Comparison of ENCODE assay signal across 2 cellular contexts in genomic region chr2:69742170-69742952, GRCh38.
TF ChIP-seq lines count a peak whose summit lies in the region.

No MANE protein-coding gene starts in this region.

TF ChIP-seq in HCT116, 20 proteins besides CTCF, POLR2A, EP300 and RAD21:
- no peak for TF ChIP-seq SIN3A (IDR thresholded peaks at IDR 0.05; ENCODE audit: low read depth)
- TF ChIP-seq, protein P1, sequence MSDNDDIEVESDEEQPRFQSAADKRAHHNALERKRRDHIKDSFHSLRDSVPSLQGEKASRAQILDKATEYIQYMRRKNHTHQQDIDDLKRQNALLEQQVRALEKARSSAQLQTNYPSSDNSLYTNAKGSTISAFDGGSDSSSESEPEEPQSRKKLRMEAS (IDR thresholded peaks at IDR 0.05), result peak; percentile 8; the same call in 1 of the 2 replicates

TF ChIP-seq in H1, 55 proteins besides CTCF, POLR2A, EP300 and RAD21:
- TF ChIP-seq SUZ12 (IDR thresholded peaks at IDR 0.05; ENCODE audit: low read length) (0 out of 2 replicates have a peak, but pooled peaks have one; percentile 14), KDM4A (IDR thresholded peaks at IDR 0.05; ENCODE audit: low read depth, low read length, severe bottlenecking) (peak; percentile 56), RFX5 (IDR thresholded peaks at IDR 0.05; ENCODE audit: borderline replicate concordance, low read depth, low read length) (no peak), GTF2F1 (IDR thresholded peaks at IDR 0.05; ENCODE audit: borderline replicate concordance, low read depth, low read length) (no peak)
